Comparison of ENCODE assay signal across 16 cellular contexts in genomic region chr5:948472-949274, GRCh38. TPM values are rescaled to one million over a fixed set of nuclear protein-coding genes. Genes with fewer than 3 reads are reported as not detected.
DNase-seq lines count a peak whose midpoint lies in the region; ATAC-seq and TF ChIP-seq lines count a peak whose summit lies in the region.
"Had no signal": no experiment of that assay in that cellular context is flagged by ENCODE, and none has a peak within 500 bp of the region (broad histone marks: within the 10 kb centered on the region; RNA-seq: fewer than 3 reads in every experiment).

No MANE protein-coding gene starts in this region.

- H3K27ac ChIP-seq in BLaER1: no peak overlapping the region
- 0 out of 2 replicates have a peak overlapping the region, but pooled peaks have one; percentile 9 for H3K27ac ChIP-seq in KMS-11
- H3K27ac ChIP-seq in coronary artery: no peak overlapping the region
- no peak overlapping the region for H3K27ac ChIP-seq in osteoblast (ENCODE audit: low read depth, low read length)
- H3K27ac ChIP-seq: HL-60 had no signal

- H3K4me2 ChIP-seq in BLaER1 (peak overlapping the region; percentile 85), KMS-11 (peak overlapping the region; percentile 32), osteoblast (ENCODE audit: insufficient read depth, low read length) (no peak overlapping the region)

- no peak overlapping the region; the same call in 1 of the 2 replicates for H3K4me3 ChIP-seq in BLaER1
- H3K4me3 ChIP-seq in KMS-11 (IDR thresholded peaks at IDR 0.05; ENCODE audit: insufficient read depth, low read depth, low read length): no peak overlapping the region
- no peak overlapping the region for H3K4me3 ChIP-seq in coronary artery
- H3K4me3 ChIP-seq in osteoblast (ENCODE audit: insufficient read depth, low read length): no peak overlapping the region

- H3K4me1 ChIP-seq in BLaER1: peaks cover 47% of the 10 kb centered on the region
- H3K4me1 ChIP-seq in KMS-11 (ENCODE audit: low read depth, poor library complexity, severe bottlenecking): peaks cover 61% of the 10 kb centered on the region
- no peaks in the 10 kb centered on the region for H3K4me1 ChIP-seq in osteoblast (ENCODE audit: insufficient read depth, low read length)
- H3K4me1 ChIP-seq: Caco-2 had no signal

- H3K9ac ChIP-seq in BLaER1 (no peak overlapping the region), KMS-11 (no peak overlapping the region)

- TF ChIP-seq CTCF in KMS-11 (conservative IDR thresholded peaks at IDR 0.05; ENCODE audit: low read depth, low read length): no peak
- TF ChIP-seq CTCF in coronary artery (IDR thresholded peaks at IDR 0.05): no peak
- TF ChIP-seq CTCF in osteoblast (IDR thresholded peaks at IDR 0.05; ENCODE audit: extremely low read depth, low read depth, low read length): peak; percentile 1
- no peak for TF ChIP-seq CTCF in GM10266 (IDR thresholded peaks at IDR 0.05; ENCODE audit: control insufficient read depth, insufficient read depth, low read depth, missing control alignments)

- H3K27me3 ChIP-seq in BLaER1 (peaks cover 96% of the 10 kb centered on the region), KMS-11 (ENCODE audit: insufficient read depth, low read depth) (no peaks in the 10 kb centered on the region), osteoblast (ENCODE audit: insufficient read depth, low read length) (peaks cover 81% of the 10 kb centered on the region)

- H2AFZ ChIP-seq in KMS-11 (ENCODE audit: low read depth): peak overlapping the region; percentile 11; the same call in 1 of the 2 replicates
- no peak overlapping the region for H2AFZ ChIP-seq in osteoblast (ENCODE audit: low read length)

- DNase-seq in coronary artery (ENCODE audit: low spot score): peak; percentile 64
- no peak for DNase-seq in osteoblast (ENCODE audit: insufficient read length, low spot score, missing footprints)
- no peak for DNase-seq in activated naive CD4-positive, alpha-beta T cell treated with Interleukin-2 at 50 U/mL for 16 hours
- DNase-seq in GM10266 (ENCODE audit: extremely low spot score): no peak
- DNase-seq: AML-193; Caco-2; CD4-positive, CD25-positive, alpha-beta regulatory T cell; DMS153; EL; NCI-H1436; NCI-H2029 treated with DMSO at 0.1 percent for 48 hours; PC-3 had no signal

- ATAC-seq in HG03108 (IDR thresholded peaks at IDR 0.05; ENCODE audit: unreplicated experiment): no peak

- no peaks in the 10 kb centered on the region for H3K36me3 ChIP-seq in BLaER1
- no peaks in the 10 kb centered on the region for H3K36me3 ChIP-seq in KMS-11 (ENCODE audit: insufficient read depth)
- no peaks in the 10 kb centered on the region for H3K36me3 ChIP-seq in osteoblast (ENCODE audit: insufficient read depth, low read length)

- H4K20me1 ChIP-seq in BLaER1 (peaks cover 57% of the 10 kb centered on the region), KMS-11 (ENCODE audit: insufficient read depth) (no peaks in the 10 kb centered on the region), osteoblast (ENCODE audit: insufficient read depth, low read length) (no peaks in the 10 kb centered on the region)

- peaks cover 20% of the 10 kb centered on the region for H3K9me3 ChIP-seq in BLaER1
- H3K9me3 ChIP-seq in osteoblast (ENCODE audit: low read depth, low read length): peaks cover 12% of the 10 kb centered on the region
- H3K9me3 ChIP-seq: Caco-2 had no signal

- H3K79me2 ChIP-seq in KMS-11 (ENCODE audit: insufficient read depth, low read depth) (no peaks in the 10 kb centered on the region), osteoblast (ENCODE audit: insufficient read depth, low read length) (no peaks in the 10 kb centered on the region)

RNA-seq across cellular contexts. Expression of gene TRIP13, which starts 56.0 kb away (rescaled TPM):
- 3.8 and 4.0 TPM in 2 replicates for total RNA-seq in osteoblast

RNA-seq across cellular contexts. Expression of gene BRD9, which starts 56.1 kb away (rescaled TPM):
- 29.8 and 35.8 TPM in 2 replicates for total RNA-seq in osteoblast

RNA-seq across cellular contexts. Expression of gene NKD2, which starts 59.9 kb away (rescaled TPM):
- under 0.01 TPM in 1 of 2 replicates, not detected in the other for total RNA-seq in osteoblast
- total RNA-seq: CD4-positive, CD25-positive, alpha-beta regulatory T cell had no signal
